ENCODE assay signal across 10 cellular contexts in the genomic region with DNA sequence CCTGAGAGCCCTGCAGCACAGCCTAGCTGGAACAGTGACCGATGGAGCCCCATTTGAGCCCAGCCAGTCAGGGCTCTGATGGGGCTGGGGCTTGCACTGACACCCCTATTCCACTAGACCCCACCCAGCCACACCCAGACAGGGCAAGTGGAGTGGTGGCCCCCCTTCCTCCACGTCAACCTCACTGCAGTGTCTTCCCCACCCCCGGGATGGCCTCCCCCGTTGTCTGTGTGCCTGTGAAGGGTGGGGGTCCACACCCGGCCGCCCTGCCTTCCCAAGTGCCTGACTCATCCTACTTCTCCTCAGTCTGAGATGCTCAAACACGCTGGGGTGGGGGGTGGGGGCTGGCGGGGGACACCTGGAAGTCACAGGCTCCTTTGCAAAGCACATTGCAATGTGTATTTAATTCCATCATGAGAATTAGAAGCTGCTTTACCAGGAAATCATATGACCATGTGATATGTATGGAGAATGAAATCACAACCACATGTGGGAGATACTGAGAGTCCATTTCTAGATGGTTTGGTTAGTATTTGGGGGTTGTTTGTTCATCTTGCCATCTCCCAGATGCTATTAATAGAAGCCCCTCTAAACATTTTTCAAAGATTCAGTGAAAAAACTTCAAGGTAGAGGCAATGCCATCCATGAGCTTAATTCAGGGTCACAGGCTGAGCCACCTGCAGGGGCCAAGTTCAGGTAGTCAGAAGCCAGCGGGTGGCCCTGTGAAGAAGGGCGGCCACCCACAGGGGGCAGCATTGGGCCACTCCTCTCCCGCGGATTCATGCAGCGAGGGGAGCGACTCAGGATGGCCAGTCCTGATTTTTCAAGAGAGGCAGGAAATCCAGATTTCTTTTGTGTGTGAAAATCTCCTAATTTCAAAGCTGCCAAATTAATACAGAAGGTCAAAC.
DNase-seq lines count a peak whose midpoint lies in the region; ATAC-seq and TF ChIP-seq lines count a peak whose summit lies in the region.
"Had no signal": no experiment of that assay in that cellular context is flagged by ENCODE, and none has a peak within 500 bp of the region (broad histone marks: within the 10 kb centered on the region; RNA-seq: fewer than 3 reads in every experiment).

No MANE protein-coding gene starts in this region.

- no peak overlapping the region for H3K9ac ChIP-seq in HUES6 (ENCODE audit: low read length)
- H3K9ac ChIP-seq: BLaER1 treated with 17β-estradiol and CSF1 and Interleukin-3, amounts not matched to agents 10 nM and 100 nM had no signal

- H3K9me3 ChIP-seq in HUES6 (ENCODE audit: control insufficient read depth, insufficient read depth, low read depth, low read length) (no peaks in the 10 kb centered on the region), iPS-18c (ENCODE audit: control insufficient read depth, insufficient read depth, low read length) (no peaks in the 10 kb centered on the region)
- H3K9me3 ChIP-seq: BLaER1 treated with 17β-estradiol and CSF1 and Interleukin-3, amounts not matched to agents 10 nM and 100 nM had no signal

- H3K27ac ChIP-seq in HUES6 (ENCODE audit: low read depth, low read length), result no peak overlapping the region
- H3K27ac ChIP-seq: BLaER1 treated with 17β-estradiol and CSF1 and Interleukin-3, amounts not matched to agents 10 nM and 100 nM; epithelial cell of prostate had no signal

- DNase-seq in NCI-H146 (lab: John Stamatoyannopoulos, UW) (peak; percentile 44), NCI-H146 treated with DMSO at 0.1 percent for 48 hours (lab: John Stamatoyannopoulos, UW; ENCODE audit: unreplicated experiment) (no peak), T follicular helper cell (ENCODE audit: low read depth) (peak; percentile 34), astrocyte of the spinal cord (ENCODE audit: low read depth, low spot score) (peak; percentile 51)
- DNase-seq in stimulated activated CD4-positive, alpha-beta T cell treated with anti-CD3 and anti-CD28 coated beads, Interleukin-12 subunit alpha, Interleukin-12 subunit beta, amount 100 ng/mL, for 24 hours (ENCODE audit: low read depth in 2 of 2), result peak; percentile 35 to 69

- H3K4me1 ChIP-seq in HUES6 (ENCODE audit: control insufficient read depth, insufficient read depth, low read length), result peaks cover 13% of the 10 kb centered on the region

- H3K4me3 ChIP-seq in HUES6 (ENCODE audit: low read depth, low read length) (peak overlapping the region; percentile 64), astrocyte of the spinal cord (ENCODE audit: low read depth, low read length) (no peak overlapping the region), iPS-18c (ENCODE audit: insufficient read depth, low read depth, low read length) (peak overlapping the region; percentile 32; the same call in 1 of the 2 replicates)
- H3K4me3 ChIP-seq: BLaER1 treated with 17β-estradiol and CSF1 and Interleukin-3, amounts not matched to agents 10 nM and 100 nM had no signal

- peaks cover 3% of the 10 kb centered on the region; the same call in 1 of the 2 replicates for H3K27me3 ChIP-seq in HUES6 (ENCODE audit: control insufficient read depth, insufficient read depth, low read length)
- H3K27me3 ChIP-seq: BLaER1 treated with 17β-estradiol and CSF1 and Interleukin-3, amounts not matched to agents 10 nM and 100 nM had no signal

- no peak for ATAC-seq in HG03135 (IDR thresholded peaks at IDR 0.05; ENCODE audit: unreplicated experiment)

- no peaks in the 10 kb centered on the region for H3K36me3 ChIP-seq in HUES6 (ENCODE audit: control insufficient read depth, insufficient read depth, low read length)
- H3K36me3 ChIP-seq: BLaER1 treated with 17β-estradiol and CSF1 and Interleukin-3, amounts not matched to agents 10 nM and 100 nM had no signal

- in situ Hi-C loops in astrocyte of the spinal cord (cut with HindIII; ENCODE audit: low sequenced_read_pairs), result no loop called here

- TF ChIP-seq CTCF in astrocyte of the spinal cord (IDR thresholded peaks at IDR 0.05; ENCODE audit: low read depth, low read length), result peak; percentile 91
